13 cellular contexts compared by ENCODE assay signal in genomic region chr13:103031332-103031873, GRCh38. TPM values are rescaled to one million over a fixed set of nuclear protein-coding genes. Genes with fewer than 3 reads are reported as not detected.
A peak's percentile ranks its signal among the peaks of the same experiment; 100 is the strongest.
DNase-seq lines count a peak whose midpoint lies in the region; ATAC-seq and TF ChIP-seq lines count a peak whose summit lies in the region.
"Had no signal": no experiment of that assay in that cellular context is flagged by ENCODE, and none has a peak within 500 bp of the region (broad histone marks: within the 10 kb centered on the region; RNA-seq: fewer than 3 reads in every experiment).

No MANE protein-coding gene starts in this region.

- no peaks in the 10 kb centered on the region for H3K36me3 Mint-ChIP-seq in neural progenitor cell
- peaks cover 0 to 13% (median 0%) of the 10 kb centered on the region in 3 donors for H3K36me3 Mint-ChIP-seq in naive thymus-derived CD8-positive, alpha-beta T cell

- ATAC-seq in GM19463 (IDR thresholded peaks at IDR 0.05; ENCODE audit: unreplicated experiment), result peak; percentile 88
- peak; percentile 89 for ATAC-seq in HG02981 (IDR thresholded peaks at IDR 0.05; ENCODE audit: unreplicated experiment)
- ATAC-seq in naive thymus-derived CD8-positive, alpha-beta T cell, result no peak
- ATAC-seq: right cardiac atrium had no signal

- peaks cover 8% of the 10 kb centered on the region for H3K9me3 Mint-ChIP-seq in neural progenitor cell
- peaks cover 0 to 19% (median 10%) of the 10 kb centered on the region in 9 donors for H3K9me3 Mint-ChIP-seq in naive thymus-derived CD8-positive, alpha-beta T cell

- POLR2A ChIA-PET in OCI-LY7 (lab: Charles Lee), result interaction anchor here (0.7 to 1.1 kb wide), 4 partner anchors 11 to 115 kb away, joined by 3 to 4 read pairs (median 3); no protein-coding TSS in a partner anchor
- POLR2A ChIA-PET in naive thymus-derived CD8-positive, alpha-beta T cell (lab: Charles Lee), result no interaction called here

- no TSS peak for BruUV-seq in OCI-LY7 (replicated peaks; lab: Mats Ljungman, UMichigan)

- H3K4me1 ChIP-seq in OCI-LY7 (ENCODE audit: insufficient read depth, low read length, poor library complexity, severe bottlenecking), result peaks cover 77% of the 10 kb centered on the region
- no peaks in the 10 kb centered on the region for H3K4me1 ChIP-seq in neural progenitor cell

- H3K27me3 Mint-ChIP-seq in neural progenitor cell (ENCODE audit: insufficient read depth, low read depth), result no peaks in the 10 kb centered on the region
- peaks cover 0 to 12% (median 0%) of the 10 kb centered on the region in 5 donors for H3K27me3 Mint-ChIP-seq in naive thymus-derived CD8-positive, alpha-beta T cell

- H3K4me3 ChIP-seq in OCI-LY7 (ENCODE audit: low read depth, low read length, poor library complexity, severe bottlenecking) (peak overlapping the region; percentile 43), neural progenitor cell (no peak overlapping the region)

- DNase-seq in GM13976 (ENCODE audit: low spot score) (peak; percentile 74), OCI-LY7 (ENCODE audit: low spot score) (peak; percentile 87), neural progenitor cell (ENCODE audit: low spot score) (no peak), KBM-7 (no peak)
- no peak for DNase-seq in effector CD8-positive, alpha-beta T cell (lab: John Stamatoyannopoulos, UW)
- DNase-seq in naive thymus-derived CD8-positive, alpha-beta T cell, result no peak
- DNase-seq: anterior cingulate cortex, right cardiac atrium had no signal

- H3K4me2 ChIP-seq in OCI-LY7 (ENCODE audit: low read length) (peak overlapping the region; percentile 65), neural progenitor cell (no peak overlapping the region)

- H3K4me1 Mint-ChIP-seq in neural progenitor cell, result no peaks in the 10 kb centered on the region
- peaks cover 0 to 22% (median 0%) of the 10 kb centered on the region in 4 donors for H3K4me1 Mint-ChIP-seq in naive thymus-derived CD8-positive, alpha-beta T cell

- no peaks in the 10 kb centered on the region for H3K27me3 ChIP-seq in neural progenitor cell

- CTCF ChIA-PET in OCI-LY7 (lab: Charles Lee; ENCODE audit: unreplicated experiment), result no interaction called here

- in situ Hi-C loops in GM13976 (cut with MboI; ENCODE audit: low sequenced_read_pairs, unreplicated experiment) (no loop called here), KBM-7 (cut with MboI; ENCODE audit: low pct_unique_long_range_greater_than_20kb, low sequenced_read_pairs) (no loop called here)

- no peak overlapping the region for H3K9ac ChIP-seq in neural progenitor cell

- H3K9me3 ChIP-seq in OCI-LY7 (ENCODE audit: low read length) (peaks cover 35% of the 10 kb centered on the region; the same call in 1 of the 2 replicates), neural progenitor cell (ENCODE audit: low read depth) (no peaks in the 10 kb centered on the region)

- no peaks in the 10 kb centered on the region for H4K20me1 ChIP-seq in OCI-LY7 (ENCODE audit: insufficient read depth, low read length)
- H4K20me1 ChIP-seq in neural progenitor cell (ENCODE audit: low read depth), result no peaks in the 10 kb centered on the region

- H3K36me3 ChIP-seq in OCI-LY7 (ENCODE audit: insufficient read depth, low read length), result peaks cover 13% of the 10 kb centered on the region
- H3K36me3 ChIP-seq in neural progenitor cell, result no peaks in the 10 kb centered on the region

- intact Hi-C loops in OCI-LY7 (cut with micrococcal nuclease; ENCODE audit: unreplicated experiment), result loop anchor here (2.0 to 5.0 kb wide), 3 partner anchors 25 to 109 kb away; no protein-coding TSS in a partner anchor

- H3K9me2 ChIP-seq in OCI-LY7 (ENCODE audit: insufficient read depth, low read length), result no peaks in the 10 kb centered on the region

- H3K27ac ChIP-seq in OCI-LY7 (ENCODE audit: low read depth, low read length, poor library complexity, severe bottlenecking) (peak overlapping the region; percentile 97), neural progenitor cell (no peak overlapping the region)
- H3K27ac ChIP-seq: epithelial cell of prostate, RWPE1 had no signal

- H2AFZ ChIP-seq in OCI-LY7 (ENCODE audit: low read length) (peak overlapping the region; percentile 57; the same call in 1 of the 2 replicates), neural progenitor cell (replicated peaks) (no peak overlapping the region)

- H3K79me2 ChIP-seq in OCI-LY7 (ENCODE audit: insufficient read depth, low read depth, low read length) (no peaks in the 10 kb centered on the region), neural progenitor cell (ENCODE audit: low read depth) (no peaks in the 10 kb centered on the region)

- H3K4me3 Mint-ChIP-seq in neural progenitor cell, result no peak overlapping the region
- peak overlapping the region in 1 of 10 donors; percentile 13 for H3K4me3 Mint-ChIP-seq in naive thymus-derived CD8-positive, alpha-beta T cell

- no peak for TF ChIP-seq CTCF in GM13976 (IDR thresholded peaks at IDR 0.05; ENCODE audit: borderline replicate concordance, control extremely low read depth, extremely low read depth, insufficient read depth, missing control alignments)
- TF ChIP-seq CTCF in OCI-LY7 (conservative IDR thresholded peaks at IDR 0.05; ENCODE audit: low read length), result no peak
- TF ChIP-seq CTCF in neural progenitor cell (IDR thresholded peaks at IDR 0.05), result no peak

- no peak overlapping the region for H3K27ac Mint-ChIP-seq in neural progenitor cell
- H3K27ac Mint-ChIP-seq in naive thymus-derived CD8-positive, alpha-beta T cell, result peak overlapping the region in 1 of 10 donors; percentile 37

- no peaks in the 10 kb centered on the region for H3F3A ChIP-seq in neural progenitor cell (ENCODE audit: low read depth)

RNA-seq across cellular contexts. Expression of gene SLC10A2, which starts 34.8 kb away (rescaled TPM):
- not detected in 2 replicates for total RNA-seq in OCI-LY7 (2014; rRNA removed; shearing (Covaris generic))
- not detected in 2 replicates for total RNA-seq in OCI-LY7 (2022)
- not detected in 2 replicates for total RNA-seq in neural progenitor cell (ENCODE audit: low replicate concordance)
- total RNA-seq in naive thymus-derived CD8-positive, alpha-beta T cell, result not detected
- polyA plus RNA-seq in naive thymus-derived CD8-positive, alpha-beta T cell, result not detected
- total RNA-seq: liver, right cardiac atrium had no signal
- polyA plus RNA-seq: liver, right cardiac atrium had no signal

Comparison
In these comparisons a context has a peak if more than half of its experiments do, and no peak if none do; other contexts are left out.
1. DNase-seq: peak in GM13976 (single experiment) and OCI-LY7 (single experiment); none in effector CD8-positive, alpha-beta T cell (single experiment), neural progenitor cell (single experiment), KBM-7 (single experiment) and naive thymus-derived CD8-positive, alpha-beta T cell (0 of 10).
2. ATAC-seq: peak in GM19463 (single experiment) and HG02981 (single experiment); none in naive thymus-derived CD8-positive, alpha-beta T cell (0 of 2).